In the genomic region with DNA sequence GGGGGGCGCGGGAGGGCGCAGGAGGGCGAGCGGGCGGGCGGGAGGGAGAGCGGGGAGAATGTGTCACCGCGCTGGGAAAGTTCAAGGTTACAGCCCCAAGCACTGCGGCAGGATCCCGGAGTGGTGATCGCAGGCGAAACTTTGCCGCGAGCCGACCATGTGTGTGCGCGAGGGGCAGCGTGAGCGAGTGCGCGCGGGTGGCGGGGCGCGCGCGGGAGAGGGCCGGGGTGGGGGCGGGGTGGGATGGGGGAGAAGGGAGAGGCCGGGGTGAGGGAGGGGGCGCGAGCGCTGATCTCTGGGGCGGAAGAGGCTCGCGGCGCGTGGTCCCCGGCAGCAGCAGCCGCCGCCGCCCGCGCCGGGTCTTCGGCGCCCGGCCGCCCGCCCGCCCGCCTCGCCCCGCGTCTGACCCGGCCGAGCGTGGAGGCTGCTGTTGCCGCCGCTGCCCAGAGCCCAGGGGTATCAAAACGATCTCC, we compare ENCODE assay signal across 7 cellular contexts. TPM values are rescaled to one million over a fixed set of nuclear protein-coding genes. Genes with fewer than 3 reads are reported as not detected.
DNase-seq lines count a peak whose midpoint lies in the region; ATAC-seq and TF ChIP-seq lines count a peak whose summit lies in the region.

TSS of gene NFIB (minus strand) at position 191 of the 473 bp plus-strand sequence. CDS start 630 bp downstream, outside the sequence.

- ATAC-seq in HG03457 (IDR thresholded peaks at IDR 0.05; ENCODE audit: unreplicated experiment) = no peak

- H3K4me3 ChIP-seq in GM12865 (ENCODE audit: low read depth, low read length) (peak within 1 kb of the TSS; percentile 27; the same call in 1 of the 2 replicates), ascending aorta (peak within 1 kb of the TSS; percentile 91 to 95), right atrium auricular region (peak within 1 kb of the TSS; percentile 77 to 85), prostate gland (peak within 1 kb of the TSS; percentile 73 to 86)

- WGBS in prostate gland = under 1% methylated on average over 57 of the region's 63 CpGs

- no peak for TF ChIP-seq POLR2A in prostate gland (IDR thresholded peaks at IDR 0.05)

- H3K9me3 ChIP-seq in ascending aorta (no peaks in the 10 kb centered on the region), right atrium auricular region (no peaks in the 10 kb centered on the region), prostate gland (no peaks in the 10 kb centered on the region)

- TF ChIP-seq CTCF in GM12865 (IDR thresholded peaks at IDR 0.05; ENCODE audit: insufficient read depth, low read depth, low read length, missing control alignments) (no peak), ascending aorta (IDR thresholded peaks at IDR 0.05) (no peak), right atrium auricular region (IDR thresholded peaks at IDR 0.05) (no peak), prostate gland (IDR thresholded peaks at IDR 0.05) (no peak)

- no peaks in the 10 kb centered on the region for H3K27me3 ChIP-seq in ascending aorta
- H3K27me3 ChIP-seq in right atrium auricular region = no peaks in the 10 kb centered on the region
- H3K27me3 ChIP-seq in prostate gland (replicated peaks; ENCODE audit: insufficient read depth) = no peaks in the 10 kb centered on the region

- DNase-seq in GM12865 (ENCODE audit: low read depth) (no peak), NCI-H146 (lab: John Stamatoyannopoulos, UW) (peak; percentile 81), ascending aorta (ENCODE audit: low spot score in 2 of 2) (peak in 1 of 2 donors; percentile 78), right atrium auricular region (ENCODE audit: low spot score) (no peak), prostate gland (ENCODE audit: low spot score) (peak; percentile 49), activated gamma-delta T cell treated with Interleukin-2 at 50 U/mL for 16 hours (no peak)

- H3K36me3 ChIP-seq in ascending aorta (no peaks in the 10 kb centered on the region), right atrium auricular region (no peaks in the 10 kb centered on the region), prostate gland (no peaks in the 10 kb centered on the region)

- H3K27ac ChIP-seq in ascending aorta (peak within 1 kb of the TSS; percentile 99 to 100), right atrium auricular region (peak within 1 kb of the TSS; percentile 94 to 100), prostate gland (peak within 1 kb of the TSS; percentile 96 to 99)

- intact Hi-C loops in ascending aorta (cut with DNase I) (loop anchor here (1.0 to 5.0 kb wide), 5 partner anchors 8 to 827 kb away; no protein-coding TSS in a partner anchor), prostate gland (cut with DNase I) (loop anchor here (2.0 to 10.0 kb wide), 4 partner anchors 33 to 283 kb away; no protein-coding TSS in a partner anchor)

- H3K4me1 ChIP-seq in ascending aorta = peaks cover 3% of the 10 kb centered on the region in 2 donors
- H3K4me1 ChIP-seq in right atrium auricular region = peaks cover 0 to 35% of the 10 kb centered on the region in 2 donors
- H3K4me1 ChIP-seq in prostate gland (replicated peaks) = peaks cover 6% of the 10 kb centered on the region

RNA-seq across cellular contexts. Expression of gene NFIB, which starts in this region (rescaled TPM):
- total RNA-seq in ascending aorta (99.9 TPM), right atrium auricular region (10 to 100 TPM; 74.4 to 80.1 TPM), prostate gland (100 to 1,000 TPM; 131 to 165 TPM)

Comparison
In these comparisons a context has a peak if more than half of its experiments do, and no peak if none do; other contexts are left out.
1. DNase-seq: peak in NCI-H146 (single experiment) and prostate gland (single experiment); none in GM12865 (single experiment), right atrium auricular region (single experiment) and activated gamma-delta T cell treated with Interleukin-2 at 50 U/mL for 16 hours (single experiment).
2. H3K4me3 ChIP-seq: peak in every context shown above with its lines; median percentile 93 in ascending aorta; 81 in right atrium auricular region; 80 in prostate gland; 27 in GM12865.
3. Peak in every context shown above with its lines, with median percentiles within 50 percentile points of each other: H3K27ac ChIP-seq.